ENCODE assay signal across 1 cellular context in genomic region chr7:36653671-36654355, GRCh38.
TF ChIP-seq lines count a peak whose summit lies in the region.

No MANE protein-coding gene starts in this region.

TF ChIP-seq in H1, 55 proteins besides CTCF, POLR2A, EP300 and RAD21:
- TF ChIP-seq CREB1 (IDR thresholded peaks at IDR 0.05) (peak; percentile 25; the same call in 1 of the 2 replicates), MAX (IDR thresholded peaks at IDR 0.05) (0 out of 2 replicates have a peak, but pooled peaks have one; percentile 37), HDAC6 (IDR thresholded peaks at IDR 0.05; ENCODE audit: low read depth, low read length) (no peak), POLR2AphosphoS5 (IDR thresholded peaks at IDR 0.05; ENCODE audit: low read depth, low read length) (no peak), KDM4A (IDR thresholded peaks at IDR 0.05; ENCODE audit: low read depth, low read length, severe bottlenecking) (no peak), TAF7 (optimal IDR thresholded peaks at IDR 0.05; ENCODE audit: borderline replicate concordance, low read depth, low read length) (no peak), CBX8 (IDR thresholded peaks at IDR 0.05; ENCODE audit: borderline replicate concordance, low read depth, low read length) (no peak), SP1 (IDR thresholded peaks at IDR 0.05; ENCODE audit: low read depth, low read length) (0 out of 2 replicates have a peak, but pooled peaks have one; percentile 24), CEBPB (IDR thresholded peaks at IDR 0.05; ENCODE audit: low read depth, low read length) (no peak), E2F6 (IDR thresholded peaks at IDR 0.05) (0 out of 2 replicates have a peak, but pooled peaks have one; percentile 33), JUN (IDR thresholded peaks at IDR 0.05; ENCODE audit: low read depth, low read length) (no peak), NANOG (IDR thresholded peaks at IDR 0.05; ENCODE audit: insufficient read depth, low read depth, low read length, poor library complexity, severe bottlenecking) (peak; percentile 87), GABPA (IDR thresholded peaks at IDR 0.05; ENCODE audit: borderline replicate concordance, insufficient read depth, low read length) (no peak)
